In the genomic region with DNA sequence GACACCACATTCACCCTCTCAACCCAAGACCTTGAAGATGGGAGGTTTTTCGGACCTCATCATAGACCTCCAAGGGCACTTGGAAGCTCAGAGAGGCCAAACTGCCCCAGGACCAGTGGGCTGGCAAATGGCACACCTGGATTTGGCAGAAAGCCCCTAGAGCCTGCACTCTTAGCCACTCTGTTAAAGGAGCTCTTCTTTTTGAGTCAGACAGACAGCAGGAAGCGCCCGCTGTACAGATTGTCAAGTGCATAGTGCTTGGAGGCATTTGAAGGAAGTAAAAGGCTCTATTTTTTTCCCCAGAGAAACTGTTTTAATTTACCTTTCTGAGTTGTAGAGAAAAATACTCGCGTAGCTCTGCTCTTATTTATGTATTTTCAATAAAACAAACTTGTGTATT, we compare ENCODE assay signal across 22 cellular contexts.
"Had no signal": no experiment of that assay in that cellular context is flagged by ENCODE, and none has a peak within 500 bp of the region (broad histone marks: within the 10 kb centered on the region; RNA-seq: fewer than 3 reads in every experiment).

No MANE protein-coding gene starts in this region.

- H3K27me3 ChIP-seq: gastrocnemius medialis, left lung, neural progenitor cell, right lobe of liver, suprapubic skin, transverse colon, vagina had no signal

- H3K4me1 ChIP-seq: parathyroid adenoma had no signal

- H3K4me3 Mint-ChIP-seq: endodermal cell; naive thymus-derived CD8-positive, alpha-beta T cell; neural progenitor cell; stimulated activated naive CD8-positive, alpha-beta T cell treated with anti-CD3 and anti-CD28 coated beads, Interleukin-15, amount 100 ng/mL, for 72 hours had no signal

- H3K9me3 Mint-ChIP-seq: endodermal cell; naive thymus-derived CD8-positive, alpha-beta T cell; stimulated activated naive CD8-positive, alpha-beta T cell treated with anti-CD3 and anti-CD28 coated beads, Interleukin-15, amount 100 ng/mL, for 72 hours had no signal

- H3K4me1 Mint-ChIP-seq: stimulated activated naive CD8-positive, alpha-beta T cell treated with anti-CD3 and anti-CD28 coated beads, Interleukin-15, amount 100 ng/mL, for 72 hours had no signal

- H3K9me3 ChIP-seq: gastrocnemius medialis, left lung, right lobe of liver, suprapubic skin, transverse colon, vagina had no signal

- ATAC-seq: esophagus mucosa; gastrocnemius medialis; left lung; naive thymus-derived CD8-positive, alpha-beta T cell; right lobe of liver; stimulated activated naive CD8-positive, alpha-beta T cell treated with anti-CD3 and anti-CD28 coated beads, Interleukin-15, amount 100 ng/mL, for 72 hours had no signal

- H3K9ac ChIP-seq: neural progenitor cell, parathyroid adenoma had no signal

- H3K4me3 ChIP-seq: gastrocnemius medialis, left lung, neural progenitor cell, right lobe of liver, suprapubic skin, transverse colon, vagina had no signal

- H3K79me2 ChIP-seq: parathyroid adenoma had no signal

- H3K27ac Mint-ChIP-seq: endodermal cell; neural progenitor cell; progenitor cell of endocrine pancreas; stimulated activated naive CD8-positive, alpha-beta T cell treated with anti-CD3 and anti-CD28 coated beads, Interleukin-15, amount 100 ng/mL, for 72 hours had no signal

- H3K27ac ChIP-seq: epithelial cell of prostate, gastrocnemius medialis, left lung, parathyroid adenoma, suprapubic skin, transverse colon, vagina had no signal

- H3K36me3 ChIP-seq: gastrocnemius medialis, left lung, neural progenitor cell, right lobe of liver, suprapubic skin, transverse colon, vagina had no signal

- DNase-seq: cortex of kidney; endodermal cell; foreskin fibroblast; gastrocnemius medialis; head of caudate nucleus; kidney; left lung; naive thymus-derived CD8-positive, alpha-beta T cell; right lobe of liver; small intestine; stimulated activated CD4-positive, alpha-beta T cell treated with anti-CD3 and anti-CD28 coated beads, Interleukin-15, amount 100 ng/mL, for 24 hours; stimulated activated CD4-positive, alpha-beta T cell treated with anti-CD3 and anti-CD28 coated beads, Interleukin-2, amount 100 ng/mL, for 48 hours; stimulated activated naive CD4-positive, alpha-beta T cell; stimulated activated naive CD8-positive, alpha-beta T cell treated with anti-CD3 and anti-CD28 coated beads, Interleukin-15, amount 100 ng/mL, for 72 hours; transverse colon had no signal

- H2AFZ ChIP-seq: neural progenitor cell, parathyroid adenoma had no signal
